18 cellular contexts compared by ENCODE assay signal in the genomic region with DNA sequence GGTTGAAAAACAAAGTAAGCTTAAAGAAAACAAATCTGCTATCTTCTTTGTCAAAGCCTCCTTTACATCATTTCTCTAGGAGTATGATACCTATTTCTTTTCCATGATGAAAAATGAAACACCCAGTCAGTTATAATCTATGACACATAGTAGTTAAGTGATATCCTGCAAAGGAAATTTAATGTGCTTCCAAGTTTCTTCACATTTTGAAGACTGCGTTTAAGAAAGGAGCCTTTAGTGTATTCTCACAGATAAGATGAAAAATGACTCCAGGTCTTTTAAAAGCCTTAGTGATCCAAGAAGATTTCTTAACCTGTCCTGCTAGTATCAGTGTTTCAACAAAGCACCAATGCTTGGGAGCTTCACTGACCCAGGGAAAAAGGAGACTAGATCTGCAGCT.
"Had no signal": no experiment of that assay in that cellular context is flagged by ENCODE, and none has a peak within 500 bp of the region (broad histone marks: within the 10 kb centered on the region; RNA-seq: fewer than 3 reads in every experiment).

No MANE protein-coding gene starts in this region.

- H3K4me3 ChIP-seq: MG63 had no signal

- H3K36me3 ChIP-seq: MG63 had no signal

- H3K27me3 ChIP-seq: MG63 had no signal

- H3K9me3 ChIP-seq: MG63 had no signal

- DNase-seq: Karpas-422, KBM-7, MG63, NCI-H1092, NCI-H1417, NCI-H1436 treated with DMSO at 0.1 percent for 48 hours, NCI-H1694, NCI-H187 treated with DMSO at 0.1 percent for 48 hours, NCI-H2081, NCI-H2107, NCI-H2227 treated with DMSO at 0.1 percent for 48 hours, NCI-H446, NCI-H510A, NCI-H524 treated with DMSO at 0.1 percent for 48 hours, NCI-H69, NCI-H774, RPMI8226, SHP77 had no signal
